ENCODE assay signal across 1 cellular context in genomic region chr7:17771901-17772408, GRCh38.
TF ChIP-seq lines count a peak whose summit lies in the region.

No MANE protein-coding gene starts in this region.

TF ChIP-seq in HEK293, 187 proteins besides CTCF, POLR2A, EP300 and RAD21 (continued from another document):
- peak; percentile 35; the same call in 1 of the 2 replicates for TF ChIP-seq PRDM6 (tag by site-specific recombination; IDR thresholded peaks at IDR 0.05)
